Comparison of ENCODE assay signal across 19 cellular contexts in genomic region chr3:52437326-52438103, GRCh38. TPM values are rescaled to one million over a fixed set of nuclear protein-coding genes. Genes with fewer than 3 reads are reported as not detected.
A peak's percentile ranks its signal among the peaks of the same experiment; 100 is the strongest.
DNase-seq lines count a peak whose midpoint lies in the region; ATAC-seq, FAIRE-seq and TF ChIP-seq lines count a peak whose summit lies in the region.
"Had no signal": no experiment of that assay in that cellular context is flagged by ENCODE, and none has a peak within 500 bp of the region (broad histone marks: within the 10 kb centered on the region; RNA-seq: fewer than 3 reads in every experiment).

No MANE protein-coding gene starts in this region.

- intact Hi-C loops in MCF 10A (cut with micrococcal nuclease), result no loop called here
- intact Hi-C loops in kidney (cut with DNase I), result no loop called here

- H3K4me1 Mint-ChIP-seq in MCF 10A (ENCODE audit: insufficient read depth, unreplicated experiment), result peaks cover 8% of the 10 kb centered on the region
- no peaks in the 10 kb centered on the region for H3K4me1 Mint-ChIP-seq in stimulated activated effector memory CD8-positive, alpha-beta T cell treated with anti-CD3 and anti-CD28 coated beads, Interleukin-12 subunit alpha, Interleukin-12 subunit beta, amount 100 ng/mL, for 72 hours
- H3K4me1 Mint-ChIP-seq: B cell had no signal

- no peak for TF ChIP-seq CTCF in HL-60 (IDR thresholded peaks at IDR 0.05; ENCODE audit: insufficient read depth, low read length)
- no peak for TF ChIP-seq CTCF in MCF 10A (IDR thresholded peaks at IDR 0.05; ENCODE audit: unreplicated experiment)
- TF ChIP-seq CTCF in kidney (IDR thresholded peaks at IDR 0.05; ENCODE audit: borderline replicate concordance, extremely low read depth, insufficient read depth), result no peak

- no peak for FAIRE-seq in kidney (lab: Jason Lieb, UNC)

- ATAC-seq in stimulated activated effector memory CD8-positive, alpha-beta T cell treated with anti-CD3 and anti-CD28 coated beads, Interleukin-12 subunit alpha, Interleukin-12 subunit beta, amount 100 ng/mL, for 72 hours, result no peak

- no peaks in the 10 kb centered on the region for H3K27me3 Mint-ChIP-seq in MCF 10A (ENCODE audit: insufficient read depth, unreplicated experiment)
- H3K27me3 Mint-ChIP-seq: B cell had no signal

- H3K36me3 Mint-ChIP-seq in MCF 10A (ENCODE audit: insufficient read depth, unreplicated experiment), result no peaks in the 10 kb centered on the region
- no peaks in the 10 kb centered on the region for H3K36me3 Mint-ChIP-seq in stimulated activated effector memory CD8-positive, alpha-beta T cell treated with anti-CD3 and anti-CD28 coated beads, Interleukin-12 subunit alpha, Interleukin-12 subunit beta, amount 100 ng/mL, for 72 hours

- no peaks in the 10 kb centered on the region for H3K27me3 ChIP-seq in HL-60 (ENCODE audit: insufficient read depth, poor library complexity, severe bottlenecking)
- H3K27me3 ChIP-seq: ascending aorta, SJSA1 had no signal

- TF ChIP-seq POLR2A in erythroblast (IDR thresholded peaks at IDR 0.05; ENCODE audit: low read length), result no peak

- CTCF ChIA-PET in MCF 10A (lab: Yijun Ruan, JAX), result interaction anchor here (0.7 to 17.8 kb wide), 4 partner anchors 9 to 26 kb away, joined by 3 to 278 read pairs (median 19); partner anchors contain the start of gene SEMA3G

- H3K36me3 ChIP-seq in kidney (ENCODE audit: control insufficient read depth in 1 of 2, insufficient read depth in 2 of 2, low read length in 2 of 2), result no peaks in the 10 kb centered on the region
- H3K36me3 ChIP-seq: ascending aorta, SJSA1 had no signal

- no peak for DNase-seq in HL-60 (ENCODE audit: low read depth in 1 of 2, low spot score in 1 of 2)
- DNase-seq in MCF 10A (ENCODE audit: unreplicated experiment), result peak; percentile 72
- peak; percentile 78 for DNase-seq in kidney
- no peak for DNase-seq in stimulated activated effector memory CD8-positive, alpha-beta T cell treated with anti-CD3 and anti-CD28 coated beads, Interleukin-12 subunit alpha, Interleukin-12 subunit beta, amount 100 ng/mL, for 72 hours (ENCODE audit: low spot score in 2 of 2)
- no peak for DNase-seq in amniotic stem cell (lab: John Stamatoyannopoulos, UW)
- DNase-seq in stimulated activated naive CD4-positive, alpha-beta T cell treated with Interleukin-2 at 50 U/mL for 16 hours (lab: John Stamatoyannopoulos, UW), result no peak
- DNase-seq in erythroblast (lab: John Stamatoyannopoulos, UW), result no peak
- DNase-seq: activated CD4-positive, alpha-beta T cell treated with anti-CD3 and anti-CD28 coated beads for 1 hour; cortex of kidney; NCI-H2081 treated with DMSO at 0.1 percent for 48 hours; NCI-H524 treated with DMSO at 0.1 percent for 48 hours; OCI-M1; stimulated activated CD4-positive, alpha-beta T cell treated with anti-CD3 and anti-CD28 coated beads, Interleukin-2, amount 100 ng/mL, for 24 hours had no signal

- no peak overlapping the region for H3K27ac Mint-ChIP-seq in MCF 10A (ENCODE audit: low read depth, unreplicated experiment)
- H3K27ac Mint-ChIP-seq in stimulated activated effector memory CD8-positive, alpha-beta T cell treated with anti-CD3 and anti-CD28 coated beads, Interleukin-12 subunit alpha, Interleukin-12 subunit beta, amount 100 ng/mL, for 72 hours, result peak overlapping the region; percentile 43
- H3K27ac Mint-ChIP-seq: B cell; T-helper 2 cell treated with Interferon-gamma antibody and Interleukin-4, amounts not matched to agents 5 μg/mL and 100 μg/mL, for 36 hours had no signal

- H3K9me3 Mint-ChIP-seq in MCF 10A (ENCODE audit: unreplicated experiment), result no peaks in the 10 kb centered on the region
- H3K9me3 Mint-ChIP-seq in stimulated activated effector memory CD8-positive, alpha-beta T cell treated with anti-CD3 and anti-CD28 coated beads, Interleukin-12 subunit alpha, Interleukin-12 subunit beta, amount 100 ng/mL, for 72 hours, result no peaks in the 10 kb centered on the region
- H3K9me3 Mint-ChIP-seq: T-helper 2 cell treated with Interferon-gamma antibody and Interleukin-4, amounts not matched to agents 5 μg/mL and 100 μg/mL, for 36 hours had no signal

- H3K4me3 ChIP-seq in HL-60 (replicated peaks; ENCODE audit: insufficient read depth, low read length) (no peak overlapping the region), kidney (ENCODE audit: low read length in 2 of 2) (no peak overlapping the region)
- H3K4me3 ChIP-seq: ascending aorta, GM23248, SJSA1 had no signal

- no TSS peak for BruUV-seq in MCF 10A (replicated peaks; lab: Mats Ljungman, UMichigan)

- H3K27ac ChIP-seq in HL-60 (replicated peaks), result peak overlapping the region; percentile 20; the same call in 1 of the 2 replicates
- H3K27ac ChIP-seq in kidney (ENCODE audit: low read depth in 2 of 2, low read length in 2 of 2), result no peak overlapping the region
- H3K27ac ChIP-seq: ascending aorta, epithelial cell of prostate, GM23248, SJSA1 had no signal

- peaks cover 3 to 7% of the 10 kb centered on the region in 2 donors for H3K4me1 ChIP-seq in kidney (ENCODE audit: control insufficient read depth in 1 of 2, insufficient read depth in 1 of 2, low read depth in 1 of 2, low read length in 2 of 2)
- H3K4me1 ChIP-seq: ascending aorta, SJSA1 had no signal

- no peak overlapping the region for H3K4me3 Mint-ChIP-seq in MCF 10A (ENCODE audit: unreplicated experiment)
- no peak overlapping the region for H3K4me3 Mint-ChIP-seq in stimulated activated effector memory CD8-positive, alpha-beta T cell treated with anti-CD3 and anti-CD28 coated beads, Interleukin-12 subunit alpha, Interleukin-12 subunit beta, amount 100 ng/mL, for 72 hours
- H3K4me3 Mint-ChIP-seq: B cell; T-helper 2 cell treated with Interferon-gamma antibody and Interleukin-4, amounts not matched to agents 5 μg/mL and 100 μg/mL, for 36 hours had no signal

- H3K9ac ChIP-seq in kidney (ENCODE audit: low read length in 2 of 2), result no peak overlapping the region
- H3K9ac ChIP-seq: GM23248 had no signal

- POLR2A ChIA-PET in MCF 10A (lab: Yijun Ruan, JAX), result no interaction called here

- H3K9me3 ChIP-seq in kidney (ENCODE audit: control insufficient read depth in 1 of 2, low read length in 2 of 2), result no peaks in the 10 kb centered on the region
- H3K9me3 ChIP-seq: ascending aorta, SJSA1 had no signal

RNA-seq across cellular contexts. Expression of gene SEMA3G, which starts 7.4 kb away (rescaled TPM):
- total RNA-seq in MCF 10A (2022) (0.12 TPM in 1 of 2 replicates, not detected in the other), kidney (25.7 TPM)
- 28.2 TPM for polyA plus RNA-seq in kidney (ENCODE audit: insufficient read depth, low read depth, low replicate concordance)
- total RNA-seq: GM23248 had no signal

RNA-seq across cellular contexts. Expression of gene TNNC1, which starts 16.3 kb away (rescaled TPM):
- total RNA-seq in MCF 10A (2022), result 0.61 TPM in 2 replicates
- total RNA-seq in kidney, result 2.2 TPM
- 86.6 TPM for polyA plus RNA-seq in kidney (ENCODE audit: insufficient read depth, low read depth, low replicate concordance)
- total RNA-seq: GM23248 had no signal
- polyA plus RNA-seq: GM23248 had no signal

RNA-seq across cellular contexts. Expression of gene NISCH, which starts 17.9 kb away (rescaled TPM):
- total RNA-seq in MCF 10A (2022) (60.5 and 69.7 TPM in 2 replicates), kidney (98.7 TPM)
- polyA plus RNA-seq in kidney (ENCODE audit: insufficient read depth, low read depth, low replicate concordance), result 36.1 TPM

RNA-seq across cellular contexts. Expression of gene PHF7, which starts 27.1 kb away (rescaled TPM):
- total RNA-seq in MCF 10A (2022) (5.7 and 7.4 TPM in 2 replicates), kidney (8.8 TPM)
- polyA plus RNA-seq in kidney (ENCODE audit: insufficient read depth, low read depth, low replicate concordance), result 3.9 TPM
- total RNA-seq: ascending aorta had no signal

RNA-seq across cellular contexts. Expression of gene BAP1, which starts 27.7 kb away (rescaled TPM):
- total RNA-seq in MCF 10A (2022), result 61.5 and 77.5 TPM in 2 replicates
- 72.5 TPM for total RNA-seq in kidney
- 61.6 TPM for polyA plus RNA-seq in kidney (ENCODE audit: insufficient read depth, low read depth, low replicate concordance)

Comparison
In these comparisons a context has a peak if more than half of its experiments do, and no peak if none do; other contexts are left out.
1. DNase-seq: peak in MCF 10A (single experiment) and kidney (single experiment); none in HL-60 (0 of 2), stimulated activated effector memory CD8-positive, alpha-beta T cell treated with anti-CD3 and anti-CD28 coated beads, Interleukin-12 subunit alpha, Interleukin-12 subunit beta, amount 100 ng/mL, for 72 hours (0 of 2), amniotic stem cell (single experiment), stimulated activated naive CD4-positive, alpha-beta T cell treated with Interleukin-2 at 50 U/mL for 16 hours (single experiment) and erythroblast (0 of 2).
2. RNA of gene SEMA3G, which starts 7.4 kb away (total RNA-seq): 25.7 TPM in kidney (single experiment); 0.12 TPM in MCF 10A; every median in the first group is over 10 times any median in the second.